2 cellular contexts compared by ENCODE assay signal in the genomic region with DNA sequence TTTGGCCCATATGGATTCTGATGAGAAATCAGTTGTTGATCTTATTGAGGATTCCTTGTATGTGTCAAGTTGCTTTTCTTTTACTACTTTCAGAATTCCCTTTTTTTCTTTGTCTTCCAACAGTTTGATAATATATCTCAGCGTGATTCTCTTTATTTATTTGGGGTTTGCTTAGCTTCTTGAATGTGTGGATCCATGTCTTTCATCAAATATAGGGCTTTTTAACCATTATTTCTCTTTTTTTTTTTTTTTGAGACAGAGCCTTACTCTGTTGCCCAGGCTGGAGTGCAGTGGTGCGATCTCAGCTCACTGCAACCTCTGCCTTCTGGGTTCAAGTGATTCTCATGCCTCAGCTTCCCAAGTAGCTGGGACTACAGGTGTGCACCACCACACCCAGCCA.
DNase-seq lines count a peak whose midpoint lies in the region; TF ChIP-seq lines count a peak whose summit lies in the region.
"Not testable (repeated sequence)": the region's sequence is repeated elsewhere in the genome, so short reads cannot be mapped to it uniquely, and the experiment has no call there.

No MANE protein-coding gene starts in this region.

- peak; percentile 24 for DNase-seq in DMS53 (lab: John Stamatoyannopoulos, UW)

- H3K36me3 ChIP-seq in HEK293 (ENCODE audit: control insufficient read depth in 2 of 2, insufficient read depth in 1 of 2, low read length in 2 of 2): not testable (repeated sequence)

- CTCF ChIA-PET in HEK293 (lab: Yijun Ruan, JAX): interaction anchor here (0.6 kb wide), 1 partner anchor 111 kb away, joined by 3 read pairs; no protein-coding TSS in a partner anchor

- not testable (repeated sequence) for H3K9me3 ChIP-seq in HEK293 (ENCODE audit: control insufficient read depth, insufficient read depth, low read depth, low read length)

- H3K4me1 ChIP-seq in HEK293 (ENCODE audit: control insufficient read depth, insufficient read depth, low read length): not testable (repeated sequence)

- not testable (repeated sequence) for H3K27ac ChIP-seq in HEK293 (ENCODE audit: extremely low read depth, low read depth, low read length)

- POLR2A ChIA-PET in HEK293 (lab: Yijun Ruan, JAX): interaction anchor here (0.7 kb wide), 1 partner anchor 10 kb away, joined by 3 read pairs; no protein-coding TSS in a partner anchor

- not testable (repeated sequence) for H3K4me3 ChIP-seq in HEK293 (ENCODE audit: low read depth, low read length)

- TF ChIP-seq CTCF in HEK293 (tag by site-specific recombination; IDR thresholded peaks at IDR 0.05): not testable (repeated sequence)

TF ChIP-seq in HEK293, 187 proteins besides CTCF, POLR2A, EP300 and RAD21:
- peak; percentile 100 for TF ChIP-seq ZNF558 (tag by site-specific recombination; IDR thresholded peaks at IDR 0.05)
TF ChIP-seq in HEK293: peak in this region for 1; not testable (repeated sequence) for 186.
